In genomic region chrX:39480966-39481365, GRCh38 we compare ENCODE assay signal across 29 cellular contexts.
"Had no signal": no experiment of that assay in that cellular context is flagged by ENCODE, and none has a peak within 500 bp of the region (broad histone marks: within the 10 kb centered on the region; RNA-seq: fewer than 3 reads in every experiment).

No MANE protein-coding gene starts in this region.

- H3K27me3 Mint-ChIP-seq: activated naive CD8-positive, alpha-beta T cell; progenitor cell of endocrine pancreas; stimulated activated naive CD8-positive, alpha-beta T cell treated with anti-CD3 and anti-CD28 coated beads, Interleukin-15, amount 100 ng/mL, for 72 hours; T-helper 17 cell had no signal

- H3K36me3 Mint-ChIP-seq: activated naive CD8-positive, alpha-beta T cell; stimulated activated effector memory CD8-positive, alpha-beta T cell treated with anti-CD3 and anti-CD28 coated beads, Interleukin-12 subunit alpha, Interleukin-12 subunit beta, amount 100 ng/mL, for 72 hours had no signal

- H3K4me1 ChIP-seq: ascending aorta, right lobe of liver, upper lobe of right lung had no signal

- DNase-seq: activated CD4-positive, alpha-beta T cell treated with anti-CD3 and anti-CD28 coated beads for 48 hours; activated CD4-positive, alpha-beta T cell treated with anti-CD3 and anti-CD28 coated beads, Interleukin-2, amount 50 U/mL, for 48 hours; activated CD8-positive, alpha-beta memory T cell treated with anti-CD3 and anti-CD28 coated beads for 24 hours; activated effector memory CD4-positive, alpha-beta T cell treated with Interleukin-2 at 50 U/mL for 16 hours; activated naive CD4-positive, alpha-beta T cell treated with Interleukin-2 at 50 U/mL for 16 hours; central memory CD4-positive, alpha-beta T cell; effector CD4-positive, alpha-beta T cell; foreskin melanocyte; heart right ventricle; mucosa of descending colon; ovary; right lobe of liver; stimulated activated CD4-positive, alpha-beta T cell treated with anti-CD3 and anti-CD28 coated beads, Interleukin-12 subunit alpha, Interleukin-12 subunit beta, amount 100 ng/mL, for 4 hours; stimulated activated CD4-positive, alpha-beta T cell treated with anti-CD3 and anti-CD28 coated beads, Interleukin-4, amount 100 ng/mL, for 24 hours; stimulated activated naive CD8-positive, alpha-beta T cell treated with anti-CD3 and anti-CD28 coated beads, Interleukin-15, amount 100 ng/mL, for 72 hours; substantia nigra; T-helper 17 cell; T1000; upper lobe of right lung; WERI-Rb-1 had no signal

- H3K9me3 ChIP-seq: ascending aorta, esophagus muscularis mucosa, mucosa of descending colon, ovary, right lobe of liver, upper lobe of right lung had no signal

- H3K4me3 Mint-ChIP-seq: activated naive CD8-positive, alpha-beta T cell; dendritic cell treated with granulocyte-macrophage colony-stimulating factor and Interleukin-4, amounts not matched to agents 40 ng/mL and 50 ng/mL, for 4 days; stimulated activated effector memory CD8-positive, alpha-beta T cell treated with anti-CD3 and anti-CD28 coated beads, Interleukin-12 subunit alpha, Interleukin-12 subunit beta, amount 100 ng/mL, for 72 hours; stimulated activated naive CD8-positive, alpha-beta T cell treated with anti-CD3 and anti-CD28 coated beads, Interleukin-15, amount 100 ng/mL, for 72 hours; T-helper 17 cell had no signal

- H3K27ac ChIP-seq: ascending aorta, esophagus muscularis mucosa, heart right ventricle, ovary, right lobe of liver, upper lobe of right lung, WERI-Rb-1 had no signal

- H3K27ac Mint-ChIP-seq: activated naive CD8-positive, alpha-beta T cell; dendritic cell treated with granulocyte-macrophage colony-stimulating factor and Interleukin-4, amounts not matched to agents 40 ng/mL and 50 ng/mL, for 4 days; progenitor cell of endocrine pancreas; stimulated activated effector memory CD8-positive, alpha-beta T cell treated with anti-CD3 and anti-CD28 coated beads, Interleukin-12 subunit alpha, Interleukin-12 subunit beta, amount 100 ng/mL, for 72 hours; stimulated activated naive CD8-positive, alpha-beta T cell treated with anti-CD3 and anti-CD28 coated beads, Interleukin-15, amount 100 ng/mL, for 72 hours; T-helper 17 cell had no signal

- ATAC-seq: activated CD4-positive, CD25-positive, alpha-beta regulatory T cell treated with anti-CD3 and anti-CD28 coated beads, Interleukin-2, amount 50 U/mL, for 24 hours; mucosa of descending colon; right lobe of liver; stimulated activated effector memory CD8-positive, alpha-beta T cell treated with anti-CD3 and anti-CD28 coated beads, Interleukin-12 subunit alpha, Interleukin-12 subunit beta, amount 100 ng/mL, for 72 hours; stimulated activated naive CD8-positive, alpha-beta T cell treated with anti-CD3 and anti-CD28 coated beads, Interleukin-15, amount 100 ng/mL, for 72 hours; T-helper 17 cell; upper lobe of right lung had no signal

- H3K36me3 ChIP-seq: ascending aorta, esophagus muscularis mucosa, heart right ventricle, ovary, right lobe of liver, upper lobe of right lung, WERI-Rb-1 had no signal

- H3K4me3 ChIP-seq: ascending aorta, esophagus muscularis mucosa, heart right ventricle, lung, mucosa of descending colon, ovary, right lobe of liver, skin epidermis, upper lobe of right lung had no signal

- H3K4me1 Mint-ChIP-seq: stimulated activated effector memory CD8-positive, alpha-beta T cell treated with anti-CD3 and anti-CD28 coated beads, Interleukin-12 subunit alpha, Interleukin-12 subunit beta, amount 100 ng/mL, for 72 hours had no signal

- H3K27me3 ChIP-seq: ascending aorta, esophagus muscularis mucosa, ovary, right lobe of liver, upper lobe of right lung had no signal

- H3K9me3 Mint-ChIP-seq: dendritic cell treated with granulocyte-macrophage colony-stimulating factor and Interleukin-4, amounts not matched to agents 40 ng/mL and 50 ng/mL, for 4 days; stimulated activated effector memory CD8-positive, alpha-beta T cell treated with anti-CD3 and anti-CD28 coated beads, Interleukin-12 subunit alpha, Interleukin-12 subunit beta, amount 100 ng/mL, for 72 hours; stimulated activated naive CD8-positive, alpha-beta T cell treated with anti-CD3 and anti-CD28 coated beads, Interleukin-15, amount 100 ng/mL, for 72 hours had no signal
